In genomic region chr12:105330283-105330937, GRCh38 we compare ENCODE assay signal across 8 cellular contexts. TPM values are rescaled to one million over a fixed set of nuclear protein-coding genes. Genes with fewer than 3 reads are reported as not detected.
DNase-seq lines count a peak whose midpoint lies in the region; TF ChIP-seq lines count a peak whose summit lies in the region.

Gene C12orf75 (plus strand): TSS chr12:105330691. CDS start chr12:105330892, 201 bp downstream.

- no peak within 1 kb of the TSS for H3K27ac ChIP-seq in SK-N-MC
- no peak within 1 kb of the TSS for H3K27ac ChIP-seq in ovary
- no peak within 1 kb of the TSS for H3K27ac ChIP-seq in thyroid gland

- DNase-seq in GM10266 (ENCODE audit: extremely low spot score) (peak; percentile 94), HFFc6 (peak; percentile 78), NB4 (ENCODE audit: low read depth) (peak; percentile 99), SK-N-MC (ENCODE audit: low read depth, low spot score) (no peak), glomerular visceral epithelial cell (ENCODE audit: extremely low spot score) (peak; percentile 87), ovary (peak; percentile 68 to 81 (median 74)), thyroid gland (peak; percentile 64)
- peak; percentile 82 for DNase-seq in activated naive CD4-positive, alpha-beta T cell treated with anti-CD3 and anti-CD28 coated beads, Interleukin-2, amount 50 U/mL, for 16 hours

- H3K36me3 Mint-ChIP-seq in HFFc6 (ENCODE audit: low read depth): peaks cover 42% of the 10 kb centered on the region

- peaks cover 2% of the 10 kb centered on the region; the same call in 1 of the 2 replicates for H3K27me3 Mint-ChIP-seq in HFFc6 (ENCODE audit: insufficient read depth)

- H3K27ac Mint-ChIP-seq in HFFc6: peak within 1 kb of the TSS; percentile 81

- no peaks in the 10 kb centered on the region for H3K27me3 ChIP-seq in ovary
- no peaks in the 10 kb centered on the region for H3K27me3 ChIP-seq in thyroid gland

- H3K9ac ChIP-seq in SK-N-MC (ENCODE audit: insufficient read length): peak within 1 kb of the TSS; percentile 49

- TF ChIP-seq CTCF in GM10266 (IDR thresholded peaks at IDR 0.05; ENCODE audit: control insufficient read depth, insufficient read depth, low read depth, missing control alignments) (no peak), HFFc6 (IDR thresholded peaks at IDR 0.05) (no peak), NB4 (IDR thresholded peaks at IDR 0.05; ENCODE audit: low read depth, low read length) (no peak), ovary (IDR thresholded peaks at IDR 0.05) (no peak), thyroid gland (IDR thresholded peaks at IDR 0.05) (no peak)

- H3K4me1 ChIP-seq in ovary (ENCODE audit: insufficient read depth) (peaks cover 2% of the 10 kb centered on the region), thyroid gland (peaks cover 4 to 10% of the 10 kb centered on the region in 2 donors)

- no peaks in the 10 kb centered on the region for H3K9me3 Mint-ChIP-seq in HFFc6

- WGBS in ovary, 3 donors: 0 to 1% (median 1%) methylated on average over 40 to 66 of the region's 66 CpGs
- 2 to 7% methylated on average over 3 to 14 of the region's 66 CpGs for WGBS in thyroid gland, 2 donors

- peaks cover 85% of the 10 kb centered on the region for H3K4me1 Mint-ChIP-seq in HFFc6 (ENCODE audit: low read depth)

- peak; percentile 38 for TF ChIP-seq POLR2A in NB4 (IDR thresholded peaks at IDR 0.05; ENCODE audit: extremely low read depth, insufficient read length)
- no peak for TF ChIP-seq POLR2A in ovary (IDR thresholded peaks at IDR 0.05)
- TF ChIP-seq POLR2A in thyroid gland (IDR thresholded peaks at IDR 0.05): no peak

- H3K9me3 ChIP-seq in SK-N-MC (ENCODE audit: low read depth, low read length) (no peaks in the 10 kb centered on the region), ovary (no peaks in the 10 kb centered on the region), thyroid gland (no peaks in the 10 kb centered on the region)

- H3K36me3 ChIP-seq in SK-N-MC (ENCODE audit: insufficient read depth, low read length) (no peaks in the 10 kb centered on the region), ovary (no peaks in the 10 kb centered on the region), thyroid gland (no peaks in the 10 kb centered on the region)

- intact Hi-C loops in ovary (cut with DNase I) (no loop called here), thyroid gland (cut with DNase I) (no loop called here)

- H3K4me3 Mint-ChIP-seq in HFFc6: peak within 1 kb of the TSS; percentile 97

- H3K4me3 ChIP-seq in NB4 (ENCODE audit: low read depth, low read length) (peak within 1 kb of the TSS; percentile 84), SK-N-MC (peak within 1 kb of the TSS; percentile 83), ovary (peak within 1 kb of the TSS; percentile 59), thyroid gland (replicated peaks in 1 of 3) (peak within 1 kb of the TSS in 2 of 3 donors; percentile 30 to 71)

- no peak for TF ChIP-seq EP300 in ovary (IDR thresholded peaks at IDR 0.05)

RNA-seq across cellular contexts. Expression of gene C12orf75, which starts in this region (rescaled TPM):
- 1,000 to 10,000 TPM; 1,007 to 1,412 (median 1,300) TPM for total RNA-seq in HFFc6 (2021; fragmentation: NEBNext Ultra II Directional; extraction: Animal tissue kit (Norgen Biotek cat#: 25700))
- total RNA-seq in ovary (10 to 100 TPM in 2 of 7 donors, 1 to 10 TPM in 5; 3.3 to 18.5 (median 5.6) TPM), thyroid gland (1 to 10 TPM; 1.9 to 5.8 (median 4.3) TPM)
- 10 to 100 TPM in 1 of 2 donors, 1 to 10 TPM in 1; 5.1 to 83.9 TPM for polyA plus RNA-seq in ovary

Comparison
In these comparisons a context has a peak if more than half of its experiments do, and no peak if none do; other contexts are left out.
1. RNA of gene C12orf75 (total RNA-seq): 1,007 to 1,412 TPM in HFFc6; 3.3 to 18.5 TPM in ovary and 1.9 to 5.8 TPM in thyroid gland; every median in the first group is over 10 times any median in the second.
2. Peak in every context shown above with its lines, with median percentiles within 50 percentile points of each other: H3K4me3 ChIP-seq.